30 cellular contexts compared by ENCODE assay signal in the genomic region with DNA sequence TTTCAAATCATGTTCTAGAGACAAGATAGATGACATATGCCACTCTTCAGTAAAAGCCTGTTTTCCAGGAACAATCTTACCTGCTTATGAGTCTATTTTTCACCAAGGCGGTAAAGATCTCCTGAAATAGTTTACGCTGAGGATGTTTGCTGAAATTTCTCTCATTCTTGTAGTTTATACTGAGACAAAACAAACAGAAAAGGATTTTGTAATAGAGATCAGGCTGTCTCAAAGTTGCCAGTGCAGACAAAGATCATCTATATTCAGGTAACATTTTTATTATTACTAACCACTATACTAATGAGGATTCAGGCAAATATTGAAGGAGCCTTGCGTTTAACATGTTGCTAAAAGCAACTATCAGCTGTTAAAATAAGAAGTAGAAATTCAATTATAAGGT.
"Had no signal": no experiment of that assay in that cellular context is flagged by ENCODE, and none has a peak within 500 bp of the region (broad histone marks: within the 10 kb centered on the region; RNA-seq: fewer than 3 reads in every experiment).

No MANE protein-coding gene starts in this region.

- ATAC-seq: foreskin keratinocyte; heart right ventricle; left cardiac atrium; mucosa of descending colon; sciatic nerve; stimulated activated effector memory CD8-positive, alpha-beta T cell treated with anti-CD3 and anti-CD28 coated beads, Interleukin-12 subunit alpha, Interleukin-12 subunit beta, amount 100 ng/mL, for 72 hours; stimulated activated naive CD8-positive, alpha-beta T cell treated with anti-CD3 and anti-CD28 coated beads, Interleukin-15, Interleukin-2, amounts not matched to agents 100 U/mL and 50 U/mL, for 24 hours had no signal

- H3K36me3 Mint-ChIP-seq: mesothelial cell of epicardium; naive B cell; stimulated activated effector memory CD8-positive, alpha-beta T cell treated with anti-CD3 and anti-CD28 coated beads, Interleukin-12 subunit alpha, Interleukin-12 subunit beta, amount 100 ng/mL, for 72 hours had no signal

- H3K36me3 ChIP-seq: esophagus muscularis mucosa, heart right ventricle, prostate gland, thoracic aorta, tibial nerve, upper lobe of left lung had no signal

- DNase-seq: caudate nucleus; cerebellar nuclear complex; effector memory CD4-positive, alpha-beta T cell; foreskin keratinocyte; glutamatergic neuron; heart right ventricle; hippocampal formation; left cardiac atrium; mesenchymal stem cell; mucosa of descending colon; naive B cell; nucleus accumbens; stimulated activated CD4-positive, alpha-beta T cell treated with anti-CD3 and anti-CD28 coated beads, Interleukin-2, amount 100 ng/mL, for 24 hours; stimulated activated CD4-positive, alpha-beta T cell treated with anti-CD3 and anti-CD28 coated beads, Interleukin-4, amount 100 ng/mL, for 24 hours; stimulated activated naive CD8-positive, alpha-beta T cell treated with anti-CD3 and anti-CD28 coated beads, Interleukin-15, Interleukin-2, amounts not matched to agents 100 U/mL and 50 U/mL, for 24 hours; substantia nigra; upper lobe of left lung had no signal

- H3K27ac Mint-ChIP-seq: dendritic cell treated with granulocyte-macrophage colony-stimulating factor and Interleukin-4, amounts not matched to agents 40 ng/mL and 50 ng/mL, for 4 days; mesothelial cell of epicardium; naive B cell; nephron; stimulated activated effector memory CD8-positive, alpha-beta T cell treated with anti-CD3 and anti-CD28 coated beads, Interleukin-12 subunit alpha, Interleukin-12 subunit beta, amount 100 ng/mL, for 72 hours had no signal

- H3K9me3 ChIP-seq: esophagus muscularis mucosa, heart right ventricle, mucosa of descending colon, prostate gland, thoracic aorta, tibial nerve, upper lobe of left lung had no signal

- H3K4me3 ChIP-seq: esophagus muscularis mucosa, mucosa of descending colon, prostate gland, thoracic aorta, tibial nerve, upper lobe of left lung had no signal

- FAIRE-seq: colon, endothelial cell of umbilical vein, islet of Langerhans, urothelium cell line had no signal

- H3K4me1 ChIP-seq: foreskin keratinocyte, prostate gland, tibial nerve, upper lobe of left lung had no signal

- H3K27ac ChIP-seq: esophagus muscularis mucosa, foreskin keratinocyte, prostate gland, thoracic aorta, tibial nerve, upper lobe of left lung had no signal

- H3K27me3 ChIP-seq: esophagus muscularis mucosa, foreskin keratinocyte, heart right ventricle, tibial nerve, upper lobe of left lung had no signal

- H3K27me3 Mint-ChIP-seq: dendritic cell treated with granulocyte-macrophage colony-stimulating factor and Interleukin-4, amounts not matched to agents 40 ng/mL and 50 ng/mL, for 4 days; naive B cell had no signal

- H3K4me3 Mint-ChIP-seq: dendritic cell treated with granulocyte-macrophage colony-stimulating factor and Interleukin-4, amounts not matched to agents 40 ng/mL and 50 ng/mL, for 4 days; mesothelial cell of epicardium; naive B cell; nephron; stimulated activated effector memory CD8-positive, alpha-beta T cell treated with anti-CD3 and anti-CD28 coated beads, Interleukin-12 subunit alpha, Interleukin-12 subunit beta, amount 100 ng/mL, for 72 hours had no signal

- H3K4me1 Mint-ChIP-seq: naive B cell, nephron had no signal

- H3K9me3 Mint-ChIP-seq: dendritic cell treated with granulocyte-macrophage colony-stimulating factor and Interleukin-4, amounts not matched to agents 40 ng/mL and 50 ng/mL, for 4 days; mesothelial cell of epicardium; nephron; stimulated activated effector memory CD8-positive, alpha-beta T cell treated with anti-CD3 and anti-CD28 coated beads, Interleukin-12 subunit alpha, Interleukin-12 subunit beta, amount 100 ng/mL, for 72 hours had no signal
